Comparison of ENCODE assay signal across 1 cellular context in the genomic region with DNA sequence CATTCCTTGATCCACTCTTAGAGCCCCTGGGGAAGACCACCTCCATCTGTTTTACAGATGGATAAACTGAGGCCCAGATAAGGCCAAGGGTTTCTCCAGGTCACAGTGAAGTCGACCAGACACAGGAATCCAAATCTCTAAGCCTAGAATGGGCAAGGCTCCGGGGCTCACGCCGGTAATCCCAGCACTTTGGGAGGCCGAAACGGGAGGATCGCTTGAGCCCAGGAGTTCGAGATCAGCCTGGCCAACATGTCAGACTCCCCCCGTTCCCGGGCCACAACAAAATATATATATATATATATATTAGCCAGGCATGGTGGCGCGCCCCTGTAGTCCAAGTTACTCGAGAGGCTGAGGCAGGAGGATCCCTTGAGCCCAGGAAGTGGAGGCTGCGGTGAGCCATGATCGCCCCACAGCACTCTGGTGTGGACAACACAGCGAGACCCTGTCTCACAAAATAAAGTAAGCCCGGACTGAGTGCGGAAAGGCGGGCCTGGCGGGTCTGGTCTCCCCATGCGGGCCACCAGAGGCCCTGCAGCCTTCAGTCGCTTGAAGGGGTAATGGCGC.
TF ChIP-seq lines count a peak whose summit lies in the region.

No MANE protein-coding gene starts in this region.

TF ChIP-seq in endothelial cell of umbilical vein, 7 proteins besides CTCF, POLR2A, EP300 and RAD21:
- TF ChIP-seq FOS (IDR thresholded peaks at IDR 0.05; ENCODE audit: borderline replicate concordance, insufficient read depth, low read length), result no peak
- TF ChIP-seq POLR2AphosphoS5 (IDR thresholded peaks at IDR 0.05; ENCODE audit: insufficient read depth, low read depth, low read length), result no peak
- TF ChIP-seq MYC (IDR thresholded peaks at IDR 0.05; ENCODE audit: low read depth, low read length), result no peak
- TF ChIP-seq GATA2 (IDR thresholded peaks at IDR 0.05; ENCODE audit: insufficient read depth, insufficient read length, low read depth, low read length), result no peak
- TF ChIP-seq, protein P1, sequence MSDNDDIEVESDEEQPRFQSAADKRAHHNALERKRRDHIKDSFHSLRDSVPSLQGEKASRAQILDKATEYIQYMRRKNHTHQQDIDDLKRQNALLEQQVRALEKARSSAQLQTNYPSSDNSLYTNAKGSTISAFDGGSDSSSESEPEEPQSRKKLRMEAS (IDR thresholded peaks at IDR 0.05; ENCODE audit: insufficient read depth, insufficient read length), result no peak
- no peak for TF ChIP-seq JUN (IDR thresholded peaks at IDR 0.05; ENCODE audit: borderline replicate concordance, insufficient read depth, insufficient read length, low read depth)
- no peak for TF ChIP-seq EZH2 (IDR thresholded peaks at IDR 0.05; ENCODE audit: borderline replicate concordance, low read depth, low read length, severe bottlenecking)
